Comparison of ENCODE assay signal across 15 cellular contexts in genomic region chr2:150389487-150389886, GRCh38.
"Had no signal": no experiment of that assay in that cellular context is flagged by ENCODE, and none has a peak within 500 bp of the region (broad histone marks: within the 10 kb centered on the region; RNA-seq: fewer than 3 reads in every experiment).

No MANE protein-coding gene starts in this region.

- H3K9me3 Mint-ChIP-seq: T-helper 2 cell treated with Interferon-gamma antibody and Interleukin-4, amounts not matched to agents 5 μg/mL and 100 μg/mL, for 36 hours had no signal

- H3K27me3 Mint-ChIP-seq: activated naive CD8-positive, alpha-beta T cell treated with anti-CD3 and anti-CD28 coated beads, Interleukin-2, amount 10 ng/mL, durations not matched to agents 7 days and 5 days; stimulated activated naive CD8-positive, alpha-beta T cell treated with anti-CD3 and anti-CD28 coated beads, Interleukin-15, Interleukin-2, amounts not matched to agents 100 ng/mL and 50 ng/mL, for 24 hours had no signal

- H3K4me3 ChIP-seq: colonic mucosa, heart right ventricle, neural progenitor cell, right atrium auricular region, spleen, upper lobe of right lung had no signal

- H3K36me3 Mint-ChIP-seq: activated naive CD8-positive, alpha-beta T cell treated with anti-CD3 and anti-CD28 coated beads, Interleukin-2, amount 10 ng/mL, durations not matched to agents 7 days and 5 days had no signal

- H3K27me3 ChIP-seq: colonic mucosa, heart right ventricle, neural progenitor cell, right atrium auricular region, spleen, upper lobe of right lung had no signal

- H3K4me3 Mint-ChIP-seq: activated naive CD8-positive, alpha-beta T cell treated with anti-CD3 and anti-CD28 coated beads, Interleukin-2, amount 10 ng/mL, durations not matched to agents 7 days and 5 days; activated T-cell treated with anti-CD3 and anti-CD28 coated beads, Interleukin-2, amount 50 U/mL, for 4 hours; neural progenitor cell; stimulated activated naive CD8-positive, alpha-beta T cell treated with anti-CD3 and anti-CD28 coated beads, Interleukin-15, Interleukin-2, amounts not matched to agents 100 ng/mL and 50 ng/mL, for 24 hours; T-helper 2 cell treated with Interferon-gamma antibody and Interleukin-4, amounts not matched to agents 5 μg/mL and 100 μg/mL, for 36 hours had no signal

- H3K27ac ChIP-seq: colonic mucosa, heart right ventricle, neural progenitor cell, right atrium auricular region, spleen, upper lobe of right lung had no signal

- H3K4me1 ChIP-seq: colonic mucosa, heart right ventricle, right atrium auricular region, spleen, upper lobe of right lung had no signal

- H3K9me3 ChIP-seq: colonic mucosa, upper lobe of right lung had no signal

- H3K4me1 Mint-ChIP-seq: activated naive CD8-positive, alpha-beta T cell treated with anti-CD3 and anti-CD28 coated beads, Interleukin-2, amount 10 ng/mL, durations not matched to agents 7 days and 5 days had no signal

- H3K36me3 ChIP-seq: colonic mucosa, heart right ventricle, neural progenitor cell, right atrium auricular region, spleen, upper lobe of right lung had no signal

- ATAC-seq: activated T-cell treated with anti-CD3 and anti-CD28 coated beads, Interleukin-2, amount 50 U/mL, for 4 hours; heart right ventricle; left ventricle myocardium superior; upper lobe of right lung had no signal

- DNase-seq: activated CD4-positive, alpha-beta T cell treated with anti-CD3 and anti-CD28 coated beads, Interleukin-2, amount 50 U/mL, for 4 hours; activated naive CD8-positive, alpha-beta T cell treated with anti-CD3 and anti-CD28 coated beads, Interleukin-2, amount 10 ng/mL, durations not matched to agents 7 days and 5 days; activated T-cell treated with anti-CD3 and anti-CD28 coated beads, Interleukin-2, amount 50 U/mL, for 4 hours; colonic mucosa; effector CD4-positive, alpha-beta T cell; heart right ventricle; kidney; left ventricle myocardium superior; spleen; stimulated activated CD4-positive, alpha-beta T cell treated with anti-CD3 and anti-CD28 coated beads, Interleukin-2, amount 100 ng/mL, for 24 hours; upper lobe of right lung had no signal

- H3K27ac Mint-ChIP-seq: activated naive CD8-positive, alpha-beta T cell treated with anti-CD3 and anti-CD28 coated beads, Interleukin-2, amount 10 ng/mL, durations not matched to agents 7 days and 5 days; neural progenitor cell; stimulated activated naive CD8-positive, alpha-beta T cell treated with anti-CD3 and anti-CD28 coated beads, Interleukin-15, Interleukin-2, amounts not matched to agents 100 ng/mL and 50 ng/mL, for 24 hours; T-helper 2 cell treated with Interferon-gamma antibody and Interleukin-4, amounts not matched to agents 5 μg/mL and 100 μg/mL, for 36 hours had no signal
